In the genomic region with DNA sequence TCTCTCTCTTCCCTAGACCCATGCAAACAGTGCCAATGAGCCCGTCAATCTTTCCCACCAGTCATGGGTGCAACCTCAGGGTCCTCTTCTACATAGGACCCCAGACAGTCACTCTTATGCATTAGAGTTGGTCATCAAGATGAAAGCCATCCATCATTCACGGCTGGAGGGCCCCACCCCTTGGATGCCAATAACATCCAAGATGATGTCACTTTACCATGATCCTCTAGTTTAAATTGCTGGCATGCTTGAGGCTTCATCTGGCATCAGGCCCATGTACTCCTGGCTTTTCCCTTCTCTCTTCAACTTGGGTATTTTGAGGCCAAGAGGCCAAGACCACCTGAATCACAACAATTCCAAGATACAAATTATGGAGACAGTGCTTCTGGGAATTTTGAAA, we compare ENCODE assay signal across 18 cellular contexts.
DNase-seq lines count a peak whose midpoint lies in the region; ATAC-seq and TF ChIP-seq lines count a peak whose summit lies in the region.
"Had no signal": no experiment of that assay in that cellular context is flagged by ENCODE, and none has a peak within 500 bp of the region (broad histone marks: within the 10 kb centered on the region; RNA-seq: fewer than 3 reads in every experiment).

No MANE protein-coding gene starts in this region.

- TF ChIP-seq POLR2A in breast epithelium (IDR thresholded peaks at IDR 0.05): no peak

- no peaks in the 10 kb centered on the region for H3K9me3 Mint-ChIP-seq in MCF 10A (ENCODE audit: unreplicated experiment)
- H3K9me3 Mint-ChIP-seq in WTC11: peaks cover 8% of the 10 kb centered on the region
- H3K9me3 Mint-ChIP-seq: CD4-positive, alpha-beta T cell; H9 had no signal

- no peaks in the 10 kb centered on the region for H3K36me3 Mint-ChIP-seq in MCF 10A (ENCODE audit: insufficient read depth, unreplicated experiment)
- H3K36me3 Mint-ChIP-seq in WTC11: no peaks in the 10 kb centered on the region

- CTCF ChIA-PET in MCF 10A (lab: Yijun Ruan, JAX): no interaction called here
- CTCF ChIA-PET in WTC11 (lab: Charles Lee): no interaction called here

- H3K9me3 ChIP-seq in breast epithelium: no peaks in the 10 kb centered on the region

- DNase-seq in MCF 10A (ENCODE audit: unreplicated experiment) (peak; percentile 22), breast epithelium (ENCODE audit: low spot score in 2 of 2) (no peak), NCI-H2029 treated with DMSO at 0.1 percent for 48 hours (lab: John Stamatoyannopoulos, UW) (peak; percentile 14), glomerular visceral epithelial cell (ENCODE audit: extremely low spot score) (peak; percentile 2), WTC11 (ENCODE audit: low spot score) (no peak), NOMO-1 treated with DMSO at 0.1 percent for 48 hours (lab: John Stamatoyannopoulos, UW; ENCODE audit: unreplicated experiment) (no peak), anterior cingulate cortex (lab: John Stamatoyannopoulos, UW) (no peak)
- DNase-seq: ACHN; Calu3; CD4-positive, alpha-beta T cell; DMS153; DMS79 treated with DMSO at 0.1 percent for 48 hours; EL; GOT3; H9; HFFc6 had no signal

- H3K4me1 Mint-ChIP-seq in MCF 10A (ENCODE audit: insufficient read depth, unreplicated experiment) (peaks cover 27% of the 10 kb centered on the region), WTC11 (no peaks in the 10 kb centered on the region)
- H3K4me1 Mint-ChIP-seq: B cell, H9 had no signal

- H3K4me3 Mint-ChIP-seq in MCF 10A (ENCODE audit: unreplicated experiment): no peak overlapping the region
- no peak overlapping the region for H3K4me3 Mint-ChIP-seq in WTC11
- H3K4me3 Mint-ChIP-seq: B cell; CD4-positive, alpha-beta T cell; H9; HFFc6 had no signal

- intact Hi-C loops in MCF 10A (cut with micrococcal nuclease) (no loop called here), breast epithelium (cut with DNase I; ENCODE audit: low total_unique reads) (no loop called here)

- peaks cover 0 to 2% of the 10 kb centered on the region in 2 donors for H3K27me3 ChIP-seq in breast epithelium

- H3K27ac ChIP-seq in breast epithelium (no peak overlapping the region), temporal lobe (ENCODE audit: low read depth, low read length) (peak overlapping the region; percentile 2)

- peaks cover 31% of the 10 kb centered on the region for H3K27me3 Mint-ChIP-seq in MCF 10A (ENCODE audit: insufficient read depth, unreplicated experiment)
- no peaks in the 10 kb centered on the region; the same call in 1 of the 2 replicates for H3K27me3 Mint-ChIP-seq in WTC11 (ENCODE audit: low read depth)

- no peaks in the 10 kb centered on the region for H3K36me3 ChIP-seq in breast epithelium

- H3K4me3 ChIP-seq in breast epithelium: no peak overlapping the region

- no peak overlapping the region for H3K27ac Mint-ChIP-seq in MCF 10A (ENCODE audit: low read depth, unreplicated experiment)
- no peak overlapping the region for H3K27ac Mint-ChIP-seq in WTC11
- H3K27ac Mint-ChIP-seq: B cell; CD4-positive, alpha-beta T cell; H9; HFFc6 had no signal

- BruUV-seq in MCF 10A (replicated peaks; lab: Mats Ljungman, UMichigan): no TSS peak

- POLR2A ChIA-PET in MCF 10A (lab: Yijun Ruan, JAX): no interaction called here
- POLR2A ChIA-PET in WTC11 (lab: Charles Lee): no interaction called here

- TF ChIP-seq CTCF in MCF 10A (IDR thresholded peaks at IDR 0.05; ENCODE audit: unreplicated experiment) (no peak), breast epithelium (IDR thresholded peaks at IDR 0.05) (no peak), WTC11 (IDR thresholded peaks at IDR 0.05) (no peak)

- ATAC-seq in WTC11: no peak

- H3K4me1 ChIP-seq in breast epithelium: no peaks in the 10 kb centered on the region

TF ChIP-seq in WTC11, 78 proteins besides CTCF, POLR2A, EP300 and RAD21:
- TF ChIP-seq ZNF416 (CRISPR knock-in tag; IDR thresholded peaks at IDR 0.05) (no peak), ZNF317 (CRISPR knock-in tag; IDR thresholded peaks at IDR 0.05; ENCODE audit: borderline replicate concordance, low read depth) (no peak), JUN (CRISPR knock-in tag; IDR thresholded peaks at IDR 0.05) (no peak), GRHL2 (CRISPR knock-in tag; IDR thresholded peaks at IDR 0.05; ENCODE audit: insufficient replicate concordance, severe bottlenecking) (no peak), NFYB (CRISPR knock-in tag; conservative IDR thresholded peaks at IDR 0.05; ENCODE audit: low read depth) (no peak), ETV6 (CRISPR knock-in tag; IDR thresholded peaks at IDR 0.05) (no peak)
- TF ChIP-seq, protein P1, sequence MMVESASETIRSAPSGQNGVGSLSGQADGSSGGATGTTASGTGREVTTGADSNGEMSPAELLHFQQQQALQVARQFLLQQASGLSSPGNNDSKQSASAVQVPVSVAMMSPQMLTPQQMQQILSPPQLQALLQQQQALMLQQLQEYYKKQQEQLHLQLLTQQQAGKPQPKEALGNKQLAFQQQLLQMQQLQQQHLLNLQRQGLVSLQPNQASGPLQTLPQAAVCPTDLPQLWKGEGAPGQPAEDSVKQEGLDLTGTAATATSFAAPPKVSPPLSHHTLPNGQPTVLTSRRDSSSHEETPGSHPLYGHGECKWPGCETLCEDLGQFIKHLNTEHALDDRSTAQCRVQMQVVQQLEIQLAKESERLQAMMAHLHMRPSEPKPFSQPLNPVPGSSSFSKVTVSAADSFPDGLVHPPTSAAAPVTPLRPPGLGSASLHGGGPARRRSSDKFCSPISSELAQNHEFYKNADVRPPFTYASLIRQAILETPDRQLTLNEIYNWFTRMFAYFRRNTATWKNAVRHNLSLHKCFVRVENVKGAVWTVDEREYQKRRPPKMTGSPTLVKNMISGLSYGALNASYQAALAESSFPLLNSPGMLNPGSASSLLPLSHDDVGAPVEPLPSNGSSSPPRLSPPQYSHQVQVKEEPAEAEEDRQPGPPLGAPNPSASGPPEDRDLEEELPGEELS (CRISPR knock-in tag; IDR thresholded peaks at IDR 0.05): no peak
- TF ChIP-seq, protein P2, sequence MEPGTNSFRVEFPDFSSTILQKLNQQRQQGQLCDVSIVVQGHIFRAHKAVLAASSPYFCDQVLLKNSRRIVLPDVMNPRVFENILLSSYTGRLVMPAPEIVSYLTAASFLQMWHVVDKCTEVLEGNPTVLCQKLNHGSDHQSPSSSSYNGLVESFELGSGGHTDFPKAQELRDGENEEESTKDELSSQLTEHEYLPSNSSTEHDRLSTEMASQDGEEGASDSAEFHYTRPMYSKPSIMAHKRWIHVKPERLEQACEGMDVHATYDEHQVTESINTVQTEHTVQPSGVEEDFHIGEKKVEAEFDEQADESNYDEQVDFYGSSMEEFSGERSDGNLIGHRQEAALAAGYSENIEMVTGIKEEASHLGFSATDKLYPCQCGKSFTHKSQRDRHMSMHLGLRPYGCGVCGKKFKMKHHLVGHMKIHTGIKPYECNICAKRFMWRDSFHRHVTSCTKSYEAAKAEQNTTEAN (CRISPR knock-in tag; IDR thresholded peaks at IDR 0.05): no peak
- TF ChIP-seq, protein P3, sequence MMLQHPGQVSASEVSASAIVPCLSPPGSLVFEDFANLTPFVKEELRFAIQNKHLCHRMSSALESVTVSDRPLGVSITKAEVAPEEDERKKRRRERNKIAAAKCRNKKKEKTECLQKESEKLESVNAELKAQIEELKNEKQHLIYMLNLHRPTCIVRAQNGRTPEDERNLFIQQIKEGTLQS (CRISPR knock-in tag; conservative IDR thresholded peaks at IDR 0.05): no peak
- TF ChIP-seq, protein P4, sequence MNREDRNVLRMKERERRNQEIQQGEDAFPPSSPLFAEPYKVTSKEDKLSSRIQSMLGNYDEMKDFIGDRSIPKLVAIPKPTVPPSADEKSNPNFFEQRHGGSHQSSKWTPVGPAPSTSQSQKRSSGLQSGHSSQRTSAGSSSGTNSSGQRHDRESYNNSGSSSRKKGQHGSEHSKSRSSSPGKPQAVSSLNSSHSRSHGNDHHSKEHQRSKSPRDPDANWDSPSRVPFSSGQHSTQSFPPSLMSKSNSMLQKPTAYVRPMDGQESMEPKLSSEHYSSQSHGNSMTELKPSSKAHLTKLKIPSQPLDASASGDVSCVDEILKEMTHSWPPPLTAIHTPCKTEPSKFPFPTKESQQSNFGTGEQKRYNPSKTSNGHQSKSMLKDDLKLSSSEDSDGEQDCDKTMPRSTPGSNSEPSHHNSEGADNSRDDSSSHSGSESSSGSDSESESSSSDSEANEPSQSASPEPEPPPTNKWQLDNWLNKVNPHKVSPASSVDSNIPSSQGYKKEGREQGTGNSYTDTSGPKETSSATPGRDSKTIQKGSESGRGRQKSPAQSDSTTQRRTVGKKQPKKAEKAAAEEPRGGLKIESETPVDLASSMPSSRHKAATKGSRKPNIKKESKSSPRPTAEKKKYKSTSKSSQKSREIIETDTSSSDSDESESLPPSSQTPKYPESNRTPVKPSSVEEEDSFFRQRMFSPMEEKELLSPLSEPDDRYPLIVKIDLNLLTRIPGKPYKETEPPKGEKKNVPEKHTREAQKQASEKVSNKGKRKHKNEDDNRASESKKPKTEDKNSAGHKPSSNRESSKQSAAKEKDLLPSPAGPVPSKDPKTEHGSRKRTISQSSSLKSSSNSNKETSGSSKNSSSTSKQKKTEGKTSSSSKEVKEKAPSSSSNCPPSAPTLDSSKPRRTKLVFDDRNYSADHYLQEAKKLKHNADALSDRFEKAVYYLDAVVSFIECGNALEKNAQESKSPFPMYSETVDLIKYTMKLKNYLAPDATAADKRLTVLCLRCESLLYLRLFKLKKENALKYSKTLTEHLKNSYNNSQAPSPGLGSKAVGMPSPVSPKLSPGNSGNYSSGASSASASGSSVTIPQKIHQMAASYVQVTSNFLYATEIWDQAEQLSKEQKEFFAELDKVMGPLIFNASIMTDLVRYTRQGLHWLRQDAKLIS (CRISPR knock-in tag; IDR thresholded peaks at IDR 0.05; ENCODE audit: borderline replicate concordance): no peak

Comparison
In these comparisons a context has a peak if more than half of its experiments do, and no peak if none do; other contexts are left out.
1. DNase-seq: peak in MCF 10A (single experiment), NCI-H2029 treated with DMSO at 0.1 percent for 48 hours (single experiment) and glomerular visceral epithelial cell (single experiment); none in breast epithelium (0 of 2), WTC11 (single experiment), NOMO-1 treated with DMSO at 0.1 percent for 48 hours (single experiment) and anterior cingulate cortex (0 of 58).